16 cellular contexts compared by ENCODE assay signal in the genomic region with DNA sequence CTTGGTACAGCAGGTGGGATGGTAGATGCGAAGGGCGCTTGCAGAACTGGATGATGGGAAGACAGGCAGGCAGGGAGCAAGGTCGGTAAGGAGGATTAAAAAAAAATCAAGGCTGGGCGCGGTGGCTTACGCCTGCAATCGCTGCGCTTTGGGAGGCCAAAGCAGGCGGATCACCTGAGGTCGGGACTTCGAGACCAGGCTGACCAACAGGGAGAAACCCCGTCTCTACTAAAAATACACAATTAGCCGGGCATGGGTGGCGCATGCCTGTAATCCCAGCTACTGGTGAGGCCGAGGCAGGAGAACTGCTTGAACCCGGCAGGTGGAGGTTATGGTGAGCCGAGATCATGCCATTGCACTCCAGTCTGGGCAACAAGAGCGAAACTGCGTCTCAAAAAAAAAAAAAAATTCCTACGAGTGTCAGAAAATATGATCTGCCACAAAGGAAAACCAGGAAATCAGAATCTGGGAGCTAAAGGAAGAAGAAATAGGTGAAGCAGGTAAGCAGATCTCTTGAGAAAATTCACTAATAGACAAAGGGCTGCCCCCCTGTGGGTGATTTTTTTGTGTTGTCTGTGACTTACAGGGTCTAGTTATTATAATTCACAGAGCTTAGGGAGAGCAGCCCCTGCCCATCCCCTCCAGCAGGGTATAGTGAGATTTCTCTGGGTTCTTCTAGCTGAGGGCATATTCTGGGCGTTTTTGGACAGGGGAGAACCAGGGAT. TPM values are rescaled to one million over a fixed set of nuclear protein-coding genes. Genes with fewer than 3 reads are reported as not detected.
DNase-seq lines count a peak whose midpoint lies in the region; ATAC-seq and TF ChIP-seq lines count a peak whose summit lies in the region.
"Had no signal": no experiment of that assay in that cellular context is flagged by ENCODE, and none has a peak within 500 bp of the region (broad histone marks: within the 10 kb centered on the region; RNA-seq: fewer than 3 reads in every experiment).

No MANE protein-coding gene starts in this region.

- H3K27me3 ChIP-seq in iPS-20b (ENCODE audit: insufficient read depth, low read length) (no peaks in the 10 kb centered on the region), vagina (no peaks in the 10 kb centered on the region)
- H3K27me3 ChIP-seq: dorsolateral prefrontal cortex, tibial nerve had no signal

- H3K27ac ChIP-seq in iPS-20b (ENCODE audit: low read length) (no peak overlapping the region), vagina (peak overlapping the region; percentile 99)

- peaks cover 15% of the 10 kb centered on the region for H3K36me3 Mint-ChIP-seq in activated naive CD4-positive, alpha-beta T cell treated with anti-CD3 and anti-CD28 coated beads, Interleukin-2, amount 10 ng/mL, durations not matched to agents 7 days and 5 days
- H3K36me3 Mint-ChIP-seq in activated CD4-positive, alpha-beta memory T cell treated with anti-CD3 and anti-CD28 coated beads for 36 hours, result peaks cover 16% of the 10 kb centered on the region

- H3K36me3 ChIP-seq in iPS-20b (ENCODE audit: insufficient read depth, low read depth, low read length) (peaks cover 2% of the 10 kb centered on the region; the same call in 1 of the 2 replicates), vagina (peaks cover 0 to 5% of the 10 kb centered on the region in 2 donors)

- H3K4me1 ChIP-seq in iPS-20b (ENCODE audit: insufficient read depth, low read length), result peaks cover 21% of the 10 kb centered on the region
- H3K4me1 ChIP-seq in vagina, result peaks cover 21% of the 10 kb centered on the region

- DNase-seq in activated naive CD4-positive, alpha-beta T cell treated with anti-CD3 and anti-CD28 coated beads, Interleukin-2, amount 10 ng/mL, durations not matched to agents 7 days and 5 days, result no peak
- no peak for DNase-seq in activated naive CD4-positive, alpha-beta T cell (lab: John Stamatoyannopoulos, UW)
- no peak for DNase-seq in activated CD4-positive, alpha-beta memory T cell treated with anti-CD3 and anti-CD28 coated beads for 36 hours
- DNase-seq in vagina (ENCODE audit: extremely low spot score in 2 of 2) (no peak), cerebellar cortex (ENCODE audit: low spot score) (no peak)
- DNase-seq: activated CD8-positive, alpha-beta memory T cell treated with anti-CD3 and anti-CD28 coated beads for 24 hours; aorta; dorsolateral prefrontal cortex; IMR-90; mesenchymal stem cell; NCI-H1105 treated with DMSO at 0.1 percent for 48 hours had no signal

- H3K4me3 ChIP-seq in iPS-20b (ENCODE audit: low read length), result no peak overlapping the region
- no peak overlapping the region for H3K4me3 ChIP-seq in vagina
- H3K4me3 ChIP-seq: dorsolateral prefrontal cortex, tibial nerve had no signal

- intact Hi-C loops in activated CD4-positive, alpha-beta memory T cell treated with anti-CD3 and anti-CD28 coated beads for 36 hours (cut with micrococcal nuclease), result loop anchor here (5.0 to 10.0 kb wide), 2 partner anchors 212 to 760 kb away; partner anchors contain the start of gene GFPT1
- intact Hi-C loops in vagina (cut with DNase I), result no loop called here

- no peaks in the 10 kb centered on the region for H3K9me3 ChIP-seq in iPS-20b (ENCODE audit: insufficient read depth, low read depth, low read length)
- H3K9me3 ChIP-seq in vagina, result no peaks in the 10 kb centered on the region
- H3K9me3 ChIP-seq: tibial nerve had no signal

- H3K9me3 Mint-ChIP-seq in activated naive CD4-positive, alpha-beta T cell treated with anti-CD3 and anti-CD28 coated beads, Interleukin-2, amount 10 ng/mL, durations not matched to agents 7 days and 5 days, result peaks cover 2% of the 10 kb centered on the region
- no peaks in the 10 kb centered on the region for H3K9me3 Mint-ChIP-seq in activated CD4-positive, alpha-beta memory T cell treated with anti-CD3 and anti-CD28 coated beads for 36 hours

- H3K9ac ChIP-seq in iPS-20b (ENCODE audit: low read depth, low read length), result peak overlapping the region; percentile 59; the same call in 1 of the 2 replicates

- ATAC-seq in activated CD4-positive, CD25-positive, alpha-beta regulatory T cell treated with anti-CD3 and anti-CD28 coated beads, Interleukin-2, amount 50 U/mL, for 24 hours, result no peak
- no peak for ATAC-seq in GM21447 (IDR thresholded peaks at IDR 0.05; ENCODE audit: unreplicated experiment)

- POLR2A ChIA-PET in activated CD4-positive, alpha-beta memory T cell treated with anti-CD3 and anti-CD28 coated beads for 36 hours (lab: Charles Lee), result interaction anchor here (0.6 to 4.8 kb wide), 5 partner anchors 12 to 230 kb away, joined by 4 to 86 read pairs (median 36); partner anchors contain the start of genes C2orf42, MXD1 and PCBP1

- no peaks in the 10 kb centered on the region for H3K27me3 Mint-ChIP-seq in activated naive CD4-positive, alpha-beta T cell treated with anti-CD3 and anti-CD28 coated beads, Interleukin-2, amount 10 ng/mL, durations not matched to agents 7 days and 5 days
- no peaks in the 10 kb centered on the region for H3K27me3 Mint-ChIP-seq in activated CD4-positive, alpha-beta memory T cell treated with anti-CD3 and anti-CD28 coated beads for 36 hours
- H3K27me3 Mint-ChIP-seq: progenitor cell of endocrine pancreas had no signal

- H3K27ac Mint-ChIP-seq in activated naive CD4-positive, alpha-beta T cell treated with anti-CD3 and anti-CD28 coated beads, Interleukin-2, amount 10 ng/mL, durations not matched to agents 7 days and 5 days, result peak overlapping the region; percentile 98
- H3K27ac Mint-ChIP-seq in activated CD4-positive, alpha-beta memory T cell treated with anti-CD3 and anti-CD28 coated beads for 36 hours, result peak overlapping the region; percentile 26
- H3K27ac Mint-ChIP-seq: progenitor cell of endocrine pancreas had no signal

- no peak overlapping the region for H3K4me3 Mint-ChIP-seq in activated naive CD4-positive, alpha-beta T cell treated with anti-CD3 and anti-CD28 coated beads, Interleukin-2, amount 10 ng/mL, durations not matched to agents 7 days and 5 days
- H3K4me3 Mint-ChIP-seq in activated CD4-positive, alpha-beta memory T cell treated with anti-CD3 and anti-CD28 coated beads for 36 hours, result no peak overlapping the region

- TF ChIP-seq CTCF in vagina (IDR thresholded peaks at IDR 0.05), result no peak

- peaks cover 71% of the 10 kb centered on the region for H3K4me1 Mint-ChIP-seq in activated naive CD4-positive, alpha-beta T cell treated with anti-CD3 and anti-CD28 coated beads, Interleukin-2, amount 10 ng/mL, durations not matched to agents 7 days and 5 days
- H3K4me1 Mint-ChIP-seq in activated CD4-positive, alpha-beta memory T cell treated with anti-CD3 and anti-CD28 coated beads for 36 hours (ENCODE audit: low read depth), result peaks cover 51% of the 10 kb centered on the region

- no peak for TF ChIP-seq POLR2A in vagina (IDR thresholded peaks at IDR 0.05)

- CTCF ChIA-PET in activated naive CD4-positive, alpha-beta T cell treated with anti-CD3 and anti-CD28 coated beads, Interleukin-2, amount 10 ng/mL, durations not matched to agents 7 days and 5 days (lab: Charles Lee), result interaction anchor here (0.6 to 5.9 kb wide), 2 partner anchors 233 to 588 kb away, joined by 3 to 74 read pairs; partner anchors contain the start of gene MXD1
- CTCF ChIA-PET in activated CD4-positive, alpha-beta memory T cell treated with anti-CD3 and anti-CD28 coated beads for 36 hours (lab: Charles Lee), result interaction anchor here (0.5 to 4.2 kb wide), 5 partner anchors 12 to 420 kb away, joined by 3 to 39 read pairs (median 3); no protein-coding TSS in a partner anchor

RNA-seq across cellular contexts. Expression of gene C2orf42, which starts 46.2 kb away (rescaled TPM):
- 10 to 100 TPM; 23.5 to 23.9 TPM for total RNA-seq in activated CD4-positive, alpha-beta memory T cell treated with anti-CD3 and anti-CD28 coated beads for 36 hours
- total RNA-seq in vagina, result 17.4 TPM

RNA-seq across cellular contexts. Expression of gene PCBP1, which starts 57.3 kb away (rescaled TPM):
- 100 to 1,000 TPM; 444 to 449 TPM for total RNA-seq in activated CD4-positive, alpha-beta memory T cell treated with anti-CD3 and anti-CD28 coated beads for 36 hours
- total RNA-seq in vagina, result 210 TPM
